In genomic region chr13:61113140-61113658, GRCh38 we compare ENCODE assay signal across 26 cellular contexts.
"Had no signal": no experiment of that assay in that cellular context is flagged by ENCODE, and none has a peak within 500 bp of the region (broad histone marks: within the 10 kb centered on the region; RNA-seq: fewer than 3 reads in every experiment).

No MANE protein-coding gene starts in this region.

- H3K27me3 Mint-ChIP-seq: dendritic cell treated with granulocyte-macrophage colony-stimulating factor and Interleukin-4, amounts not matched to agents 40 ng/mL and 50 ng/mL, for 4 days; effector memory CD8-positive, alpha-beta T cell had no signal

- H3K4me3 Mint-ChIP-seq: dendritic cell treated with granulocyte-macrophage colony-stimulating factor and Interleukin-4, amounts not matched to agents 40 ng/mL and 50 ng/mL, for 4 days; effector memory CD8-positive, alpha-beta T cell; endodermal cell; immature natural killer cell; mesothelial cell of epicardium had no signal

- H3K4me1 ChIP-seq: colonic mucosa, esophagus squamous epithelium, gastrocnemius medialis, heart left ventricle, left lung, lower lobe of right lung had no signal

- ATAC-seq: effector memory CD8-positive, alpha-beta T cell; esophagus mucosa; gastrocnemius medialis; left cardiac atrium; left lung; left ventricle myocardium superior; mucosa of descending colon had no signal

- H3K9me3 ChIP-seq: colonic mucosa, gastrocnemius medialis, lower lobe of right lung, mucosa of descending colon had no signal

- DNase-seq: colonic mucosa; cortex of kidney; effector CD8-positive, alpha-beta T cell; effector memory CD8-positive, alpha-beta T cell; endodermal cell; erythroblast; esophagus squamous epithelium; foreskin fibroblast; foreskin melanocyte; gastrocnemius medialis; heart left ventricle; hypothalamus; immature natural killer cell; islet precursor cell; kidney; left cardiac atrium; left ventricle myocardium superior; lower lobe of right lung; mesenchymal stem cell; mucosa of descending colon had no signal

- H3K36me3 Mint-ChIP-seq: immature natural killer cell had no signal

- H3K27ac ChIP-seq: colonic mucosa, epithelial cell of prostate, esophagus squamous epithelium, gastrocnemius medialis, heart left ventricle, hepatocyte, left lung, lower lobe of right lung had no signal

- H3K27ac Mint-ChIP-seq: dendritic cell treated with granulocyte-macrophage colony-stimulating factor and Interleukin-4, amounts not matched to agents 40 ng/mL and 50 ng/mL, for 4 days; effector memory CD8-positive, alpha-beta T cell; endodermal cell; immature natural killer cell; mesothelial cell of epicardium had no signal

- H3K36me3 ChIP-seq: colonic mucosa, esophagus squamous epithelium, gastrocnemius medialis, heart left ventricle, left lung, lower lobe of right lung had no signal

- H3K27me3 ChIP-seq: colonic mucosa, esophagus squamous epithelium, gastrocnemius medialis, heart left ventricle, hepatocyte, left lung had no signal

- H3K4me1 Mint-ChIP-seq: endodermal cell, immature natural killer cell, mesothelial cell of epicardium had no signal

- H3K4me3 ChIP-seq: colonic mucosa, esophagus squamous epithelium, gastrocnemius medialis, heart left ventricle, hepatocyte, left lung, lower lobe of right lung, mucosa of descending colon had no signal
